Comparison of ENCODE assay signal across 15 cellular contexts in the genomic region with DNA sequence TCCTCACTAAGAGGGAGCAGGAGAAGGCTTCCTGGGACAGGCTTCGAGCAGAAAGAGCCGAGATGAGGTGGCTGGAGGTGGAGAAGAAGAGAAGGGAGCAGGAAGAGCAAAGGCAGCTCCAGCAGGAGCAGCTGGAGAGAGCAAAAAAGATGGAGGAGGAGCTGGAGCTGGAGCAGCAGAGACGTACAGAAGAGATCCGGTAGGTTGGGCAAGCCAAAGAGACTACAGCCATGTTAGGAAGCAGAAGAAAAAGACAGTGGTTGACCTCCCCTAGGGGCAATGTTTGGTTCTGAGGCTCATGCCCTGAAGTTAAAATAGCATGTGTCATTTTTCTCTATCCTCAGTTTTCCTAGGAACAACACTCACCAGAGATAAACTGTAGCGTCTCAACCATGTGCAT. TPM values are rescaled to one million over a fixed set of nuclear protein-coding genes. Genes with fewer than 3 reads are reported as not detected.
DNase-seq lines count a peak whose midpoint lies in the region; ATAC-seq and TF ChIP-seq lines count a peak whose summit lies in the region.
"Had no signal": no experiment of that assay in that cellular context is flagged by ENCODE, and none has a peak within 500 bp of the region (broad histone marks: within the 10 kb centered on the region; RNA-seq: fewer than 3 reads in every experiment).

No MANE protein-coding gene starts in this region.

- H4K91ac ChIP-seq in H9 (ENCODE audit: insufficient read length, low read depth, low read length) = no peak overlapping the region

- no peaks in the 10 kb centered on the region for H4K20me1 ChIP-seq in GM23338 (replicated peaks; ENCODE audit: insufficient read depth)
- H4K20me1 ChIP-seq in H9 (ENCODE audit: control insufficient read depth, insufficient read depth, insufficient read length) = no peaks in the 10 kb centered on the region

- H3K27me3 Mint-ChIP-seq in GM23338 (ENCODE audit: insufficient read depth, low read depth, poor library complexity) (no peaks in the 10 kb centered on the region), H9 (ENCODE audit: low read depth) (no peaks in the 10 kb centered on the region; the same call in none of the 2 replicates), endodermal cell (ENCODE audit: insufficient read depth) (no peaks in the 10 kb centered on the region), nephron (ENCODE audit: low read depth) (no peaks in the 10 kb centered on the region)
- peaks cover 11% of the 10 kb centered on the region for H3K27me3 Mint-ChIP-seq in activated CD4-positive, alpha-beta T cell treated with anti-CD3 and anti-CD28 coated beads, Interleukin-2, amount 10 ng/mL, durations not matched to agents 24 days and 14 days

- H3K4me3 ChIP-seq in GM23338 (no peak overlapping the region), endodermal cell (ENCODE audit: low read length) (no peak overlapping the region)
- no peak overlapping the region for H3K4me3 ChIP-seq in effector memory CD4-positive, alpha-beta T cell (ENCODE audit: insufficient read depth, low read depth, low read length, poor library complexity, severe bottlenecking)
- H3K4me3 ChIP-seq: GM23248, HAP-1 had no signal

- intact Hi-C loops in activated CD4-positive, alpha-beta T cell treated with anti-CD3 and anti-CD28 coated beads, Interleukin-2, amount 10 ng/mL, durations not matched to agents 24 days and 14 days (cut with micrococcal nuclease) = no loop called here

- DNase-seq in GM23338 (ENCODE audit: low spot score) = no peak
- DNase-seq in H9 = peak; percentile 13
- no peak for DNase-seq in endodermal cell
- no peak for DNase-seq in activated CD4-positive, alpha-beta T cell treated with anti-CD3 and anti-CD28 coated beads, Interleukin-2, amount 10 ng/mL, durations not matched to agents 24 days and 14 days
- no peak for DNase-seq in effector memory CD4-positive, alpha-beta T cell
- DNase-seq in erythroblast (lab: John Stamatoyannopoulos, UW) = no peak
- DNase-seq: C1 segment of cervical spinal cord; Caco-2; CD4-positive, alpha-beta memory T cell; DMS153; DND-41; GM23248; HFFc6 had no signal

- no peak overlapping the region for H3K27ac Mint-ChIP-seq in GM23338
- no peak overlapping the region for H3K27ac Mint-ChIP-seq in H9
- H3K27ac Mint-ChIP-seq in endodermal cell = no peak overlapping the region
- H3K27ac Mint-ChIP-seq in nephron = peak overlapping the region in 2 of 3 experiments; percentile 4 to 29
- H3K27ac Mint-ChIP-seq in activated CD4-positive, alpha-beta T cell treated with anti-CD3 and anti-CD28 coated beads, Interleukin-2, amount 10 ng/mL, durations not matched to agents 24 days and 14 days = no peak overlapping the region
- H3K27ac Mint-ChIP-seq: HFFc6 had no signal

- H3K4me3 Mint-ChIP-seq in GM23338 (no peak overlapping the region), H9 (no peak overlapping the region), endodermal cell (no peak overlapping the region), nephron (no peak overlapping the region)
- H3K4me3 Mint-ChIP-seq in activated CD4-positive, alpha-beta T cell treated with anti-CD3 and anti-CD28 coated beads, Interleukin-2, amount 10 ng/mL, durations not matched to agents 24 days and 14 days = no peak overlapping the region
- H3K4me3 Mint-ChIP-seq: CD4-positive, alpha-beta memory T cell; HFFc6 had no signal

- no peak overlapping the region for H4K8ac ChIP-seq in H9 (replicated peaks; ENCODE audit: insufficient read length, low read depth, low read length)

- no peak for TF ChIP-seq POLR2A in erythroblast (IDR thresholded peaks at IDR 0.05; ENCODE audit: low read length)

- no peak overlapping the region for H3K4ac ChIP-seq in H9 (ENCODE audit: low read depth, low read length)

- H2BK120ac ChIP-seq in H9 (ENCODE audit: low read depth, low read length, poor library complexity, severe bottlenecking) = no peak overlapping the region

- H2AK5ac ChIP-seq in H9 (ENCODE audit: insufficient read length, low read length) = no peak overlapping the region

- H3T11ph ChIP-seq in H9 (ENCODE audit: low read length) = no peak overlapping the region

- H3K79me1 ChIP-seq in H9 (ENCODE audit: insufficient read depth, low read depth, low read length, poor library complexity, severe bottlenecking) = no peaks in the 10 kb centered on the region

- no peak overlapping the region for H3K18ac ChIP-seq in H9 (ENCODE audit: insufficient read length, low read depth, low read length)

- no peaks in the 10 kb centered on the region for H3K23me2 ChIP-seq in H9 (ENCODE audit: insufficient read length, low read depth, low read length, poor library complexity, severe bottlenecking)

- no peaks in the 10 kb centered on the region; the same call in 1 of the 2 replicates for H3K9me2 ChIP-seq in GM23338 (ENCODE audit: insufficient read depth)

- H3K36me3 Mint-ChIP-seq in GM23338 (ENCODE audit: low read depth) = no peaks in the 10 kb centered on the region
- no peaks in the 10 kb centered on the region for H3K36me3 Mint-ChIP-seq in H9 (ENCODE audit: insufficient read depth in 1 of 3, low read depth in 3 of 3)
- no peaks in the 10 kb centered on the region for H3K36me3 Mint-ChIP-seq in endodermal cell (ENCODE audit: low read depth)
- no peaks in the 10 kb centered on the region for H3K36me3 Mint-ChIP-seq in nephron (ENCODE audit: low read depth)
- no peaks in the 10 kb centered on the region for H3K36me3 Mint-ChIP-seq in activated CD4-positive, alpha-beta T cell treated with anti-CD3 and anti-CD28 coated beads, Interleukin-2, amount 10 ng/mL, durations not matched to agents 24 days and 14 days (ENCODE audit: low read depth)
- H3K36me3 Mint-ChIP-seq: CD4-positive, alpha-beta memory T cell had no signal

- H2BK20ac ChIP-seq in H9 (ENCODE audit: low read depth, low read length, poor library complexity, severe bottlenecking) = no peak overlapping the region

- WGBS in H9 (ENCODE audit: extremely low coverage, insufficient read length, low lambda C conversion rate) = no CpG with 5 or more reads among the region's 5 CpGs
- WGBS in endodermal cell (ENCODE audit: insufficient coverage in 1 of 2, insufficient read length in 1 of 2), 2 experiments = 93 to 94% methylated on average over 4 to 5 of the region's 5 CpGs

- no peak overlapping the region for H3K23ac ChIP-seq in H9 (ENCODE audit: insufficient read length, low read depth, low read length)

- H2AFZ ChIP-seq in GM23338 = 0 out of 2 replicates have a peak overlapping the region, but pooled peaks have one; percentile 70
- H2AFZ ChIP-seq in H9 (ENCODE audit: low read length) = no peak overlapping the region
- H2AFZ ChIP-seq: GM23248 had no signal

- H2BK15ac ChIP-seq in H9 (ENCODE audit: low read depth, low read length) = no peak overlapping the region

- H3K14ac ChIP-seq in H9 (ENCODE audit: insufficient read depth, low read length) = no peak overlapping the region

- H2BK12ac ChIP-seq in H9 (ENCODE audit: insufficient read length, low read depth, low read length) = no peak overlapping the region

- H3K56ac ChIP-seq in H9 (ENCODE audit: insufficient read length, low read depth, low read length) = no peak overlapping the region

- H4K5ac ChIP-seq in H9 (ENCODE audit: insufficient read length, low read depth, low read length) = no peak overlapping the region

- H3K4me1 Mint-ChIP-seq in GM23338 (peaks cover 12% of the 10 kb centered on the region), H9 (peaks cover 6 to 13% of the 10 kb centered on the region in 2 experiments), endodermal cell (peaks cover 4% of the 10 kb centered on the region), nephron (peaks cover 20% of the 10 kb centered on the region)
- H3K4me1 Mint-ChIP-seq in activated CD4-positive, alpha-beta T cell treated with anti-CD3 and anti-CD28 coated beads, Interleukin-2, amount 10 ng/mL, durations not matched to agents 24 days and 14 days = no peaks in the 10 kb centered on the region

- ATAC-seq in GM23338 = no peak

- no peaks in the 10 kb centered on the region for H3K27me3 ChIP-seq in GM23338 (ENCODE audit: insufficient read depth)
- no peaks in the 10 kb centered on the region for H3K27me3 ChIP-seq in H9 (ENCODE audit: insufficient read depth, low read length)
- H3K27me3 ChIP-seq in endodermal cell (ENCODE audit: control insufficient read depth, insufficient read depth, low read length, poor library complexity, severe bottlenecking) = no peaks in the 10 kb centered on the region
- no peaks in the 10 kb centered on the region for H3K27me3 ChIP-seq in effector memory CD4-positive, alpha-beta T cell (replicated peaks; ENCODE audit: control insufficient read depth, insufficient read depth, low read length, poor library complexity, severe bottlenecking)

- no peak overlapping the region for H3K9ac ChIP-seq in H9 (ENCODE audit: extremely low read depth, insufficient read length, low read length)
- H3K9ac ChIP-seq in endodermal cell (ENCODE audit: extremely low read depth, low read length, poor library complexity, severe bottlenecking) = no peak overlapping the region
- H3K9ac ChIP-seq: GM23248 had no signal

- no peaks in the 10 kb centered on the region for H3K36me3 ChIP-seq in GM23338 (ENCODE audit: insufficient read depth)
- no peaks in the 10 kb centered on the region for H3K36me3 ChIP-seq in endodermal cell (ENCODE audit: control insufficient read depth, insufficient read depth, low read length)
- no peaks in the 10 kb centered on the region for H3K36me3 ChIP-seq in effector memory CD4-positive, alpha-beta T cell (ENCODE audit: control insufficient read depth, insufficient read depth, low read length)
- H3K36me3 ChIP-seq: HAP-1 had no signal

- H3K9me3 ChIP-seq in H9 (ENCODE audit: control insufficient read depth, low read depth, low read length) (no peaks in the 10 kb centered on the region), endodermal cell (ENCODE audit: control insufficient read depth, low read length) (no peaks in the 10 kb centered on the region)
- H3K9me3 ChIP-seq in effector memory CD4-positive, alpha-beta T cell (ENCODE audit: control insufficient read depth, low read length) = no peaks in the 10 kb centered on the region
- H3K9me3 ChIP-seq: Caco-2, HAP-1 had no signal

- H3K4me1 ChIP-seq in GM23338 (ENCODE audit: insufficient read depth) = no peaks in the 10 kb centered on the region
- no peaks in the 10 kb centered on the region for H3K4me1 ChIP-seq in H9 (ENCODE audit: insufficient read depth, low read length)
- no peaks in the 10 kb centered on the region for H3K4me1 ChIP-seq in endodermal cell (ENCODE audit: control insufficient read depth, insufficient read depth, low read length)
- no peaks in the 10 kb centered on the region for H3K4me1 ChIP-seq in effector memory CD4-positive, alpha-beta T cell (ENCODE audit: control insufficient read depth, insufficient read depth, low read length, poor library complexity, severe bottlenecking)
- H3K4me1 ChIP-seq: Caco-2 had no signal

- H3K79me2 ChIP-seq in GM23338 (replicated peaks; ENCODE audit: insufficient read depth) = no peaks in the 10 kb centered on the region
- H3K79me2 ChIP-seq in H9 (ENCODE audit: insufficient read depth, low read length) = no peaks in the 10 kb centered on the region

- TF ChIP-seq CTCF in GM23338 (conservative IDR thresholded peaks at IDR 0.05; ENCODE audit: low read depth in 2 of 2) (no peak), H9 (conservative IDR thresholded peaks at IDR 0.05) (no peak), endodermal cell (conservative IDR thresholded peaks at IDR 0.05) (peak; percentile 22), nephron (IDR thresholded peaks at IDR 0.05; ENCODE audit: unreplicated experiment in 3 of 3) (no peak)

- no peak overlapping the region for H2BK5ac ChIP-seq in H9 (ENCODE audit: insufficient read length, low read length)

- H3K9me3 Mint-ChIP-seq in GM23338 (no peaks in the 10 kb centered on the region), H9 (no peaks in the 10 kb centered on the region), endodermal cell (no peaks in the 10 kb centered on the region), nephron (no peaks in the 10 kb centered on the region)
- no peaks in the 10 kb centered on the region for H3K9me3 Mint-ChIP-seq in activated CD4-positive, alpha-beta T cell treated with anti-CD3 and anti-CD28 coated beads, Interleukin-2, amount 10 ng/mL, durations not matched to agents 24 days and 14 days
- H3K9me3 Mint-ChIP-seq: CD4-positive, alpha-beta memory T cell; HFFc6 had no signal

- H3F3A ChIP-seq in GM23338 (replicated peaks; ENCODE audit: low read depth) = 0 out of 2 replicates have a peak, but pooled peaks cover 3% of the 10 kb centered on the region

- H3K27ac ChIP-seq in GM23338 (ENCODE audit: low read depth) (no peak overlapping the region), H9 (ENCODE audit: insufficient read length, low read depth, low read length) (no peak overlapping the region), endodermal cell (ENCODE audit: low read depth, low read length) (no peak overlapping the region)
- H3K27ac ChIP-seq in effector memory CD4-positive, alpha-beta T cell (ENCODE audit: insufficient read depth, low read length, poor library complexity, severe bottlenecking) = no peak overlapping the region
- H3K27ac ChIP-seq: GM23248 had no signal

- H3K4me2 ChIP-seq in GM23338 = no peak overlapping the region
- no peak overlapping the region for H3K4me2 ChIP-seq in H9 (ENCODE audit: insufficient read depth, insufficient read length, low read length)

RNA-seq across cellular contexts. Expression of gene SUMO1, which starts 45.1 kb away (rescaled TPM):
- total RNA-seq in GM23338 (2014; rRNA removed; shearing (Covaris generic)) = 217 and 246 TPM in 2 replicates
- 418 and 507 TPM in 2 replicates for polyA plus RNA-seq in GM23338 (2016; fragmentation: Nextera tagmentation; extraction: Ambion mirVana)
- 202 and 206 TPM in 2 replicates for total RNA-seq in H9 (2021)
- total RNA-seq in endodermal cell = 100 to 1,000 TPM; 168 to 183 TPM
- 151 TPM for polyA plus RNA-seq in endodermal cell (2013, experiment 1 of 2)
- polyA plus RNA-seq in endodermal cell (2013, experiment 2 of 2) = 147 TPM
- 121 and 127 TPM in 2 replicates for total RNA-seq in activated CD4-positive, alpha-beta T cell treated with anti-CD3 and anti-CD28 coated beads, Interleukin-2, amount 10 ng/mL, durations not matched to agents 24 days and 14 days

Comparison
In these comparisons a context has a peak if more than half of its experiments do, and no peak if none do; other contexts are left out.
1. H3K27ac Mint-ChIP-seq: peak in nephron (2 of 3); none in GM23338 (single experiment), H9 (0 of 3), endodermal cell (single experiment) and activated CD4-positive, alpha-beta T cell treated with anti-CD3 and anti-CD28 coated beads, Interleukin-2, amount 10 ng/mL, durations not matched to agents 24 days and 14 days (single experiment).